In the genomic region with DNA sequence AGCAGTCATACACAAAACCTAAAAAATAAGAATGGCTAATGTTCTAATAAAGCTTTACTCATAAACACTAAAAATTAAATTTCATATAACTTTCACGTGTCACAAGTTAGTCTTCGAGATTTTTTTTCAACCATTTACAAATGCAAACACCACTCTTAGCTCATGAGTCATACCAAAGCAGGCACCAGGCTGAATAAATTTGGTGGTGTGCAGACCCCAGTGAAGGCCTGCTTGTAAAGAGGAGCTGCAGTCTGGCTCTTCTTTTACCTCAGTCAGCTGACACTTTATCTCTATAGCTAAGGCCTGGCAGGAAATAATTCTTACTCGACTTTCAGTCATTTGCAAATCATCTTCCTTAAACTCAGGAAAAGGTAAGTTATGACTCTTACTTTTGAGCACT, we compare ENCODE assay signal across 16 cellular contexts. TPM values are rescaled to one million over a fixed set of nuclear protein-coding genes. Genes with fewer than 3 reads are reported as not detected.
DNase-seq lines count a peak whose midpoint lies in the region; TF ChIP-seq lines count a peak whose summit lies in the region.
"Had no signal": no experiment of that assay in that cellular context is flagged by ENCODE, and none has a peak within 500 bp of the region (broad histone marks: within the 10 kb centered on the region; RNA-seq: fewer than 3 reads in every experiment).

No MANE protein-coding gene starts in this region.

- H3K27ac Mint-ChIP-seq in chondrocyte (ENCODE audit: unreplicated experiment) (peak overlapping the region; percentile 45), mesothelial cell of epicardium (peak overlapping the region; percentile 55)
- H3K27ac Mint-ChIP-seq: B cell; CD8-positive, alpha-beta T cell had no signal

- H3K9me3 Mint-ChIP-seq in chondrocyte (ENCODE audit: low read depth) (peaks cover 3% of the 10 kb centered on the region), mesothelial cell of epicardium (peaks cover 15% of the 10 kb centered on the region)

- DNase-seq in GM23248 (peak; percentile 3), LHCN-M2 (ENCODE audit: low read depth) (peak; percentile 2), chondrocyte (ENCODE audit: low spot score) (no peak), mesothelial cell of epicardium (ENCODE audit: low spot score in 2 of 2, unreplicated experiment in 2 of 2) (no peak), NCI-H345 treated with DMSO at 0.1 percent for 48 hours (lab: John Stamatoyannopoulos, UW; ENCODE audit: unreplicated experiment) (no peak), NCI-H1048 (lab: John Stamatoyannopoulos, UW) (no peak)
- DNase-seq in activated CD8-positive, alpha-beta memory T cell treated with anti-CD3 and anti-CD28 coated beads, Interleukin-2, amount 50 U/mL, for 4 hours: no peak
- DNase-seq: CD8-positive, alpha-beta T cell; HCEC 1CT; MG63; NCI-H1105; NCI-H1694 treated with DMSO at 0.1 percent for 48 hours; NCI-H446 treated with DMSO at 0.1 percent for 48 hours; NCI-H748 treated with DMSO at 0.1 percent for 48 hours; PC-9 had no signal

- H3K27me3 Mint-ChIP-seq in chondrocyte (ENCODE audit: low read depth) (no peaks in the 10 kb centered on the region), mesothelial cell of epicardium (ENCODE audit: low read depth) (no peaks in the 10 kb centered on the region)
- H3K27me3 Mint-ChIP-seq: B cell had no signal

- TF ChIP-seq CTCF in chondrocyte (IDR thresholded peaks at IDR 0.05): no peak
- no peak for TF ChIP-seq CTCF in mesothelial cell of epicardium (IDR thresholded peaks at IDR 0.05; ENCODE audit: unreplicated experiment)

- peak overlapping the region; percentile 9 for H3K4me2 ChIP-seq in GM23248 (ENCODE audit: unreplicated experiment)
- H3K4me2 ChIP-seq: PC-9 had no signal

- H2AFZ ChIP-seq in GM23248: no peak overlapping the region
- H2AFZ ChIP-seq: PC-9 had no signal

- no peak overlapping the region for H3K4me3 ChIP-seq in GM23248
- H3K4me3 ChIP-seq: MG63, PC-9 had no signal

- H3K4me1 Mint-ChIP-seq in chondrocyte (ENCODE audit: low read depth) (peaks cover 23% of the 10 kb centered on the region), mesothelial cell of epicardium (peaks cover 9% of the 10 kb centered on the region)

- H3K9ac ChIP-seq in GM23248: no peak overlapping the region

- peaks cover 16% of the 10 kb centered on the region for H3K4me1 ChIP-seq in GM23248 (ENCODE audit: insufficient read depth)

- WGBS in GM23248 (ENCODE audit: low coverage in 1 of 2, low lambda C conversion rate in 2 of 2, missing lambda C conversion rate in 2 of 2), 2 experiments: 50 to 57% methylated on average over 3 of the region's 3 CpGs

- in situ Hi-C loops in GM23248 (cut with MboI): no loop called here

- no peaks in the 10 kb centered on the region for H3K27me3 ChIP-seq in GM23248 (replicated peaks; ENCODE audit: insufficient read depth)
- H3K27me3 ChIP-seq: MG63 had no signal

- peaks cover 10% of the 10 kb centered on the region; the same call in 1 of the 2 replicates for H3F3A ChIP-seq in GM23248 (ENCODE audit: insufficient read depth)

- H3K9me3 ChIP-seq in GM23248 (ENCODE audit: low read depth): no peaks in the 10 kb centered on the region
- H3K9me3 ChIP-seq: MG63 had no signal

- H3K36me3 Mint-ChIP-seq in chondrocyte (ENCODE audit: low read depth): peaks cover 2% of the 10 kb centered on the region
- H3K36me3 Mint-ChIP-seq in mesothelial cell of epicardium: peaks cover 19% of the 10 kb centered on the region

- H3K27ac ChIP-seq in GM23248: peak overlapping the region; percentile 20
- H3K27ac ChIP-seq: PC-9 had no signal

- H3K9me2 ChIP-seq in GM23248 (ENCODE audit: insufficient read depth): no peaks in the 10 kb centered on the region

- H3K36me3 ChIP-seq in GM23248 (ENCODE audit: low read depth): no peaks in the 10 kb centered on the region
- H3K36me3 ChIP-seq: MG63 had no signal

- H3K79me2 ChIP-seq in GM23248 (ENCODE audit: insufficient read depth): peaks cover 93% of the 10 kb centered on the region

- H3K4me3 Mint-ChIP-seq in chondrocyte (ENCODE audit: unreplicated experiment) (no peak overlapping the region), mesothelial cell of epicardium (no peak overlapping the region)
- H3K4me3 Mint-ChIP-seq: B cell; CD8-positive, alpha-beta T cell had no signal

- H4K20me1 ChIP-seq in GM23248 (ENCODE audit: insufficient read depth): no peaks in the 10 kb centered on the region

RNA-seq across cellular contexts. Expression of gene CLOCK, which starts 37.4 kb away (rescaled TPM):
- 28.0 and 32.2 TPM in 2 replicates for total RNA-seq in GM23248 (2014; rRNA removed; shearing (Covaris generic))
- 16.2 and 16.5 TPM in 2 replicates for polyA plus RNA-seq in GM23248 (2016; fragmentation: Nextera tagmentation; extraction: Ambion mirVana)
- total RNA-seq in LHCN-M2 (2014; rRNA removed) (36.7 and 40.0 TPM in 2 replicates), chondrocyte (26.1 to 31.2 TPM (median 28.7 TPM) in 3 replicates), mesothelial cell of epicardium (19.8 to 23.1 TPM (median 22.8 TPM) in 3 replicates)
- 11.5 TPM for polyA plus RNA-seq in LHCN-M2 (2012)

Comparison
In these comparisons a context has a peak if more than half of its experiments do, and no peak if none do; other contexts are left out.
1. DNase-seq: peak in GM23248 (single experiment) and LHCN-M2 (single experiment); none in chondrocyte (single experiment), mesothelial cell of epicardium (0 of 2), NCI-H345 treated with DMSO at 0.1 percent for 48 hours (single experiment), activated CD8-positive, alpha-beta memory T cell treated with anti-CD3 and anti-CD28 coated beads, Interleukin-2, amount 50 U/mL, for 4 hours (single experiment) and NCI-H1048 (single experiment).